In genomic region chr1:77370588-77371306, GRCh38 we compare ENCODE assay signal across 14 cellular contexts.
A peak's percentile ranks its signal among the peaks of the same experiment; 100 is the strongest.
DNase-seq lines count a peak whose midpoint lies in the region; ATAC-seq and TF ChIP-seq lines count a peak whose summit lies in the region.
"Had no signal": no experiment of that assay in that cellular context is flagged by ENCODE, and none has a peak within 500 bp of the region (broad histone marks: within the 10 kb centered on the region; RNA-seq: fewer than 3 reads in every experiment).

No MANE protein-coding gene starts in this region.

- peaks cover 2 to 15% (median 5%) of the 10 kb centered on the region in 3 donors for H3K4me1 Mint-ChIP-seq in CD8-positive, alpha-beta memory T cell
- H3K4me1 Mint-ChIP-seq: H9 had no signal

- peak overlapping the region; percentile 96 for H3K23ac ChIP-seq in IMR-90 (ENCODE audit: low read depth, low read length)

- no peak overlapping the region for H3K9ac ChIP-seq in IMR-90 (ENCODE audit: low read depth, low read length)

- CTCF ChIA-PET in IMR-90 (lab: Yijun Ruan, JAX): no interaction called here
- CTCF ChIA-PET in CD8-positive, alpha-beta memory T cell (lab: Charles Lee): no interaction called here

- peak overlapping the region; percentile 8 for H2AK9ac ChIP-seq in IMR-90 (replicated peaks; ENCODE audit: low read depth, low read length, poor library complexity)

- TF ChIP-seq POLR2A in IMR-90 (IDR thresholded peaks at IDR 0.05; ENCODE audit: low read depth, low read length): no peak
- no peak for TF ChIP-seq POLR2A in GM18505 (IDR thresholded peaks at IDR 0.05; ENCODE audit: borderline replicate concordance, extremely low read depth, insufficient read depth, insufficient read length)

- H2AFZ ChIP-seq in IMR-90 (replicated peaks; ENCODE audit: low read length, poor library complexity): no peak overlapping the region

- H4K91ac ChIP-seq in IMR-90 (ENCODE audit: insufficient read depth, low read depth, low read length): peak overlapping the region; percentile 91

- BruUV-seq in IMR-90 (replicated peaks; lab: Mats Ljungman, UMichigan): no TSS peak

- no peak overlapping the region for H3K4me3 ChIP-seq in IMR-90 (ENCODE audit: insufficient read depth, low read depth, low read length)
- no peak overlapping the region for H3K4me3 ChIP-seq in mucosa of descending colon
- no peak overlapping the region for H3K4me3 ChIP-seq in CD8-positive, alpha-beta memory T cell (ENCODE audit: low read length)

- H4K8ac ChIP-seq in IMR-90 (ENCODE audit: low read depth in 2 of 2, low read length in 2 of 2): peak overlapping the region; percentile 53 to 88; a peak in 3 of 4 replicates

- H3K14ac ChIP-seq in IMR-90 (replicated peaks; ENCODE audit: low read depth, low read length): peak overlapping the region; percentile 94

- peaks cover 11% of the 10 kb centered on the region; the same call in 1 of the 2 replicates for H3K9me1 ChIP-seq in IMR-90 (ENCODE audit: insufficient read depth, low read length)

- no peaks in the 10 kb centered on the region for H3K27me3 ChIP-seq in IMR-90 (ENCODE audit: control insufficient read depth, insufficient read depth, low read length)
- no peaks in the 10 kb centered on the region for H3K27me3 ChIP-seq in CD8-positive, alpha-beta memory T cell (ENCODE audit: insufficient read depth, low read length, poor library complexity, severe bottlenecking)

- no peaks in the 10 kb centered on the region for H3K36me3 Mint-ChIP-seq in CD8-positive, alpha-beta memory T cell
- H3K36me3 Mint-ChIP-seq: type B pancreatic cell had no signal

- peak overlapping the region; percentile 79 for H4K5ac ChIP-seq in IMR-90 (ENCODE audit: low read depth, low read length)

- TF ChIP-seq CTCF in IMR-90 (conservative IDR thresholded peaks at IDR 0.05; ENCODE audit: low read depth, low read length): no peak
- no peak for TF ChIP-seq CTCF in mucosa of descending colon (IDR thresholded peaks at IDR 0.05)

- peak overlapping the region; percentile 87 for H2AK5ac ChIP-seq in IMR-90 (ENCODE audit: low read depth, low read length)

- H3K27me3 Mint-ChIP-seq in CD8-positive, alpha-beta memory T cell: peaks cover 0 to 4% of the 10 kb centered on the region in 2 donors
- H3K27me3 Mint-ChIP-seq: naive thymus-derived CD4-positive, alpha-beta T cell; type B pancreatic cell had no signal

- intact Hi-C loops in IMR-90 (cut with micrococcal nuclease) (loop anchor here (2.0 kb wide), 2 partner anchors 144 to 162 kb away; no protein-coding TSS in a partner anchor), mucosa of descending colon (cut with DNase I, micrococcal nuclease) (no loop called here)

- peak overlapping the region; percentile 100 for H2BK120ac ChIP-seq in IMR-90 (ENCODE audit: low read depth, low read length)

- H3K18ac ChIP-seq in IMR-90 (ENCODE audit: low read depth, low read length): peak overlapping the region; percentile 91

- DNase-seq in AG20443 (ENCODE audit: low spot score) (peak; percentile 65), IMR-90 (peak; percentile 99), brain pericyte (ENCODE audit: low read depth, low spot score) (peak; percentile 41), mucosa of descending colon (no peak), G401 (ENCODE audit: low spot score) (no peak)
- DNase-seq in CD8-positive, alpha-beta memory T cell: no peak
- DNase-seq: DMS79; H9; RPMI8226; stimulated activated CD4-positive, alpha-beta T cell treated with anti-CD3 and anti-CD28 coated beads, Interleukin-2, amount 100 ng/mL, for 48 hours had no signal

- H3K9me3 Mint-ChIP-seq in CD8-positive, alpha-beta memory T cell: no peaks in the 10 kb centered on the region
- H3K9me3 Mint-ChIP-seq: H9; naive thymus-derived CD4-positive, alpha-beta T cell; type B pancreatic cell had no signal

- in situ Hi-C loops in IMR-90 (cut with MboI; ENCODE audit: low sequenced_read_pairs) (no loop called here), G401 (cut with HindIII; ENCODE audit: low sequenced_read_pairs) (no loop called here)

- H3K27ac ChIP-seq in IMR-90 (ENCODE audit: insufficient read depth, low read length): peak overlapping the region; percentile 93
- no peak overlapping the region for H3K27ac ChIP-seq in CD8-positive, alpha-beta memory T cell (ENCODE audit: low read depth, low read length)

- H2BK5ac ChIP-seq in IMR-90 (ENCODE audit: low read depth, low read length, poor library complexity, severe bottlenecking): peak overlapping the region; percentile 96

- H3K4me1 ChIP-seq in IMR-90 (ENCODE audit: control insufficient read depth, insufficient read depth, low read length): peaks cover 10% of the 10 kb centered on the region
- no peaks in the 10 kb centered on the region for H3K4me1 ChIP-seq in mucosa of descending colon (ENCODE audit: low read depth)
- no peaks in the 10 kb centered on the region for H3K4me1 ChIP-seq in CD8-positive, alpha-beta memory T cell (ENCODE audit: insufficient read depth, low read length)

- no CpG with 5 or more reads among the region's 2 CpGs for WGBS in IMR-90 (ENCODE audit: extremely low coverage in 2 of 2, insufficient read length in 1 of 2), 2 experiments

- peak overlapping the region; percentile 51 for H2BK15ac ChIP-seq in IMR-90 (ENCODE audit: low read depth, low read length)

- H3K56ac ChIP-seq in IMR-90 (ENCODE audit: extremely low read depth, insufficient read depth, low read length): peak overlapping the region; percentile 93

- H3K4me2 ChIP-seq in IMR-90 (ENCODE audit: low read depth, low read length): peak overlapping the region; percentile 69

- no peak overlapping the region for H3K27ac Mint-ChIP-seq in CD8-positive, alpha-beta memory T cell
- H3K27ac Mint-ChIP-seq: type B pancreatic cell had no signal

- H3K9me3 ChIP-seq in IMR-90 (ENCODE audit: control insufficient read depth, insufficient read depth, low read length): no peaks in the 10 kb centered on the region
- H3K9me3 ChIP-seq in mucosa of descending colon: no peaks in the 10 kb centered on the region
- no peaks in the 10 kb centered on the region for H3K9me3 ChIP-seq in CD8-positive, alpha-beta memory T cell (ENCODE audit: low read length)

- POLR2A ChIA-PET in IMR-90 (lab: Charles Lee; ENCODE audit: unreplicated experiment): interaction anchor here (1.1 kb wide), 1 partner anchor 90 kb away, joined by 4 read pairs; no protein-coding TSS in a partner anchor
- POLR2A ChIA-PET in CD8-positive, alpha-beta memory T cell (lab: Charles Lee): no interaction called here

- TF ChIP-seq RAD21 in IMR-90 (IDR thresholded peaks at IDR 0.05; ENCODE audit: low read length): peak; percentile 4; the same call in 1 of the 2 replicates

- H3K36me3 ChIP-seq in IMR-90 (ENCODE audit: control insufficient read depth, insufficient read depth, low read length) (no peaks in the 10 kb centered on the region), mucosa of descending colon (ENCODE audit: low read depth) (no peaks in the 10 kb centered on the region)
- no peaks in the 10 kb centered on the region for H3K36me3 ChIP-seq in CD8-positive, alpha-beta memory T cell (ENCODE audit: insufficient read depth, low read length)

- H2BK20ac ChIP-seq in IMR-90 (ENCODE audit: low read depth, low read length): peak overlapping the region; percentile 98

- peak overlapping the region; percentile 98 for H3K4ac ChIP-seq in IMR-90 (ENCODE audit: low read depth, low read length)

- peaks cover 0 to 27% of the 10 kb centered on the region in 2 experiments; a peak in 3 of 4 replicates for H3K79me1 ChIP-seq in IMR-90 (ENCODE audit: low read depth in 1 of 2, low read length in 2 of 2)

- no peaks in the 10 kb centered on the region for H4K20me1 ChIP-seq in IMR-90 (ENCODE audit: insufficient read depth, low read length)

- peak; percentile 96 for ATAC-seq in IMR-90 (ENCODE audit: low read depth)
- peak; percentile 16 for ATAC-seq in mucosa of descending colon
- no peak for ATAC-seq in GM21367 (IDR thresholded peaks at IDR 0.05; ENCODE audit: unreplicated experiment)
- ATAC-seq in GM18505 (IDR thresholded peaks at IDR 0.05; ENCODE audit: unreplicated experiment): no peak
- ATAC-seq: naive thymus-derived CD4-positive, alpha-beta T cell had no signal

- dilution Hi-C loops in IMR-90 (cut with HindIII; ENCODE audit: low sequenced_read_pairs, unreplicated experiment): no loop called here

- no peak overlapping the region for H3K4me3 Mint-ChIP-seq in CD8-positive, alpha-beta memory T cell
- H3K4me3 Mint-ChIP-seq: H9, type B pancreatic cell had no signal

TF ChIP-seq in IMR-90, 13 proteins besides CTCF, POLR2A, EP300 and RAD21:
- TF ChIP-seq CEBPB (IDR thresholded peaks at IDR 0.05; ENCODE audit: low read depth, low read length) (0 out of 2 replicates have a peak, but pooled peaks have one; percentile 45), MXI1 (IDR thresholded peaks at IDR 0.05; ENCODE audit: borderline replicate concordance, low read depth, low read length) (no peak), NFE2L2 (IDR thresholded peaks at IDR 0.05; ENCODE audit: low read depth, low read length) (no peak), BHLHE40 (IDR thresholded peaks at IDR 0.05; ENCODE audit: low read depth, low read length) (peak; percentile 96), FOS (IDR thresholded peaks at IDR 0.05; ENCODE audit: low read depth, low read length) (peak; percentile 76), MAFK (IDR thresholded peaks at IDR 0.05; ENCODE audit: low read depth, low read length) (peak; percentile 24), SMC3 (IDR thresholded peaks at IDR 0.05; ENCODE audit: low read depth, low read length) (0 out of 2 replicates have a peak, but pooled peaks have one; percentile 4), USF2 (IDR thresholded peaks at IDR 0.05; ENCODE audit: low read depth, low read length) (peak; percentile 73), MAZ (IDR thresholded peaks at IDR 0.05; ENCODE audit: borderline replicate concordance, low read depth, low read length) (peak; percentile 18; the same call in 1 of the 2 replicates), CHD1 (IDR thresholded peaks at IDR 0.05; ENCODE audit: low read depth, low read length) (no peak), RCOR1 (IDR thresholded peaks at IDR 0.05; ENCODE audit: insufficient replicate concordance, low read length) (peak; percentile 11), RFX5 (IDR thresholded peaks at IDR 0.05; ENCODE audit: low read depth, low read length) (no peak)
TF ChIP-seq in IMR-90: peak in this region for 8.

Comparison
In these comparisons a context has a peak if more than half of its experiments do, and no peak if none do; other contexts are left out.
1. DNase-seq: peak in AG20443 (single experiment), IMR-90 (single experiment) and brain pericyte (single experiment); none in mucosa of descending colon (0 of 3), CD8-positive, alpha-beta memory T cell (0 of 5) and G401 (single experiment).
2. ATAC-seq: peak in IMR-90 (single experiment) and mucosa of descending colon (single experiment); none in GM21367 (single experiment) and GM18505 (single experiment).